ENCODE assay signal across 17 cellular contexts in the genomic region with DNA sequence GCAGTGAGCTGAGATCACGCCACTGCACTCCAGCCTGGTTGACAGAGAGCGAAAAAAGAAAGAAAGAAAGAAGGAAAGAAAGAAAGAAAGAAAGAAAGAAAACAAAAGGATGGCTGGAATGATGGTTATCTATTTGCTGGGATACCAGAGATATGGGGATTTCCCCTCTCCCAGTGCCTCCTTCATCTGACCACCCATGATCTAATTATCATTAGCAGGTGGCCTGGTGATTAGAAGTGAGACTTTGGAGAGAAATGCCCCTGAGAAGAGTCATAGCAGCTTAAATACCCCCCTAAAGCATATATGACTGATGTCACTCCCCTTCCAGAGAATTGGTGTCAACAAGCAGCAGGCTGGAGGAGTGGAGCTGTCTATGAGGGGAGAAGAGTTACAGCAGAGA. TPM values are rescaled to one million over a fixed set of nuclear protein-coding genes. Genes with fewer than 3 reads are reported as not detected.
DNase-seq lines count a peak whose midpoint lies in the region; TF ChIP-seq lines count a peak whose summit lies in the region.
"Had no signal": no experiment of that assay in that cellular context is flagged by ENCODE, and none has a peak within 500 bp of the region (broad histone marks: within the 10 kb centered on the region; RNA-seq: fewer than 3 reads in every experiment).

No MANE protein-coding gene starts in this region.

- no peak overlapping the region for H2BK15ac ChIP-seq in mesendoderm (replicated peaks; ENCODE audit: low read depth)

- WGBS in mesendoderm (ENCODE audit: extremely low coverage, insufficient coverage, low lambda C conversion rate): no CpG with 5 or more reads among the region's 2 CpGs

- H3K4me1 ChIP-seq in HEK293 (ENCODE audit: control insufficient read depth, insufficient read depth, low read length) (no peaks in the 10 kb centered on the region), SJSA1 (replicated peaks) (peaks cover 61% of the 10 kb centered on the region), mesendoderm (ENCODE audit: control insufficient read depth, low read depth, low read length) (no peaks in the 10 kb centered on the region)
- H3K4me1 ChIP-seq: BE2C, HAP-1 had no signal

- no peak overlapping the region for H3K9ac ChIP-seq in mesendoderm (ENCODE audit: low read length)
- H3K9ac ChIP-seq: GM23248 had no signal

- H3K36me3 ChIP-seq in HEK293 (ENCODE audit: control insufficient read depth in 2 of 2, insufficient read depth in 1 of 2, low read length in 2 of 2) (no peaks in the 10 kb centered on the region), SJSA1 (no peaks in the 10 kb centered on the region), mesendoderm (ENCODE audit: control insufficient read depth, insufficient read depth, low read length) (no peaks in the 10 kb centered on the region)
- H3K36me3 ChIP-seq: BE2C, HAP-1 had no signal

- H4K5ac ChIP-seq in mesendoderm (ENCODE audit: low read length): no peak overlapping the region

- H2BK5ac ChIP-seq in mesendoderm (ENCODE audit: low read length): no peak overlapping the region

- H3K27me3 ChIP-seq in SJSA1 (replicated peaks): no peaks in the 10 kb centered on the region
- H3K27me3 ChIP-seq in mesendoderm (ENCODE audit: insufficient read depth, low read length, poor library complexity): no peaks in the 10 kb centered on the region

- H3K79me2 ChIP-seq in mesendoderm (ENCODE audit: control insufficient read depth, insufficient read depth, low read length): no peaks in the 10 kb centered on the region

- H3K23ac ChIP-seq in mesendoderm (ENCODE audit: low read length): no peak overlapping the region

- H4K8ac ChIP-seq in mesendoderm (ENCODE audit: low read depth, low read length): no peak overlapping the region

- H3K4me2 ChIP-seq in mesendoderm (ENCODE audit: low read length): no peak overlapping the region

- no peak overlapping the region for H2BK120ac ChIP-seq in mesendoderm (ENCODE audit: low read depth, low read length)

- no peak overlapping the region for H3K4ac ChIP-seq in mesendoderm (ENCODE audit: low read depth, low read length)

- H3K27ac ChIP-seq in HEK293 (ENCODE audit: extremely low read depth, low read depth, low read length) (no peak overlapping the region), SJSA1 (peak overlapping the region; percentile 94), mesendoderm (ENCODE audit: low read depth, low read length) (no peak overlapping the region)
- H3K27ac ChIP-seq: GM23248, HL-60 had no signal

- H3K9me3 ChIP-seq in HEK293 (ENCODE audit: control insufficient read depth, insufficient read depth, low read depth, low read length) (no peaks in the 10 kb centered on the region), SJSA1 (replicated peaks) (no peaks in the 10 kb centered on the region)
- H3K9me3 ChIP-seq: BE2C, HAP-1 had no signal

- DNase-seq in SJSA1 (ENCODE audit: low read depth in 1 of 2, low spot score in 2 of 2) (peak in 1 of 2 experiments; percentile 48), mesendoderm (peak; percentile 72), dedifferentiated amniotic fluid mesenchymal stem cell (ENCODE audit: extremely low spot score) (no peak)
- no peak for DNase-seq in stimulated activated CD8-positive, alpha-beta memory T cell treated with anti-CD3 and anti-CD28 coated beads, Interleukin-4, amount 100 ng/mL, for 48 hours
- no peak for DNase-seq in effector CD4-positive, alpha-beta T cell
- DNase-seq: BE2C; C1 segment of cervical spinal cord; CD4-positive, CD25-positive, alpha-beta regulatory T cell; CD8-positive, alpha-beta memory T cell; COR-L47; GM23248 had no signal

- no peak overlapping the region for H3K56ac ChIP-seq in mesendoderm (ENCODE audit: low read length)

- TF ChIP-seq CTCF in HEK293 (tag by site-specific recombination; IDR thresholded peaks at IDR 0.05): no peak

- H3K4me3 ChIP-seq in HEK293 (ENCODE audit: low read depth, low read length): no peak overlapping the region
- no peak overlapping the region for H3K4me3 ChIP-seq in SJSA1
- H3K4me3 ChIP-seq in mesendoderm (ENCODE audit: low read length): no peak overlapping the region
- H3K4me3 ChIP-seq: GM23248, HAP-1 had no signal

- H3K79me1 ChIP-seq in mesendoderm (ENCODE audit: low read length): no peaks in the 10 kb centered on the region

- no peak overlapping the region for H3K18ac ChIP-seq in mesendoderm (ENCODE audit: low read length)

- H2AK5ac ChIP-seq in mesendoderm (ENCODE audit: low read length): no peak overlapping the region

- POLR2A ChIA-PET in HEK293 (lab: Yijun Ruan, JAX): interaction anchor here (0.5 to 1.8 kb wide), 3 partner anchors 26 to 216 kb away, joined by 3 to 9 read pairs (median 4); no protein-coding TSS in a partner anchor

- CTCF ChIA-PET in HEK293 (lab: Yijun Ruan, JAX): interaction anchor here (0.7 to 1.7 kb wide), 5 partner anchors 34 to 822 kb away, joined by 3 to 9 read pairs (median 3); no protein-coding TSS in a partner anchor

TF ChIP-seq in HEK293, 187 proteins besides CTCF, POLR2A, EP300 and RAD21:
- TF ChIP-seq GLIS1 (tag by site-specific recombination; IDR thresholded peaks at IDR 0.05) (peak; percentile 78), BCL11A (tag by site-specific recombination; IDR thresholded peaks at IDR 0.05; ENCODE audit: low read depth) (no peak), ZNF175 (tag by site-specific recombination; IDR thresholded peaks at IDR 0.05) (no peak), ZNF366 (tag by site-specific recombination; conservative IDR thresholded peaks at IDR 0.05) (0 out of 2 replicates have a peak, but pooled peaks have one; percentile 3), KLF8 (tag by site-specific recombination; IDR thresholded peaks at IDR 0.05) (no peak), SCRT1 (tag by site-specific recombination; IDR thresholded peaks at IDR 0.05; ENCODE audit: borderline replicate concordance) (no peak), ZNF19 (tag by site-specific recombination; IDR thresholded peaks at IDR 0.05; ENCODE audit: low read depth) (no peak)
- TF ChIP-seq, protein P1, sequence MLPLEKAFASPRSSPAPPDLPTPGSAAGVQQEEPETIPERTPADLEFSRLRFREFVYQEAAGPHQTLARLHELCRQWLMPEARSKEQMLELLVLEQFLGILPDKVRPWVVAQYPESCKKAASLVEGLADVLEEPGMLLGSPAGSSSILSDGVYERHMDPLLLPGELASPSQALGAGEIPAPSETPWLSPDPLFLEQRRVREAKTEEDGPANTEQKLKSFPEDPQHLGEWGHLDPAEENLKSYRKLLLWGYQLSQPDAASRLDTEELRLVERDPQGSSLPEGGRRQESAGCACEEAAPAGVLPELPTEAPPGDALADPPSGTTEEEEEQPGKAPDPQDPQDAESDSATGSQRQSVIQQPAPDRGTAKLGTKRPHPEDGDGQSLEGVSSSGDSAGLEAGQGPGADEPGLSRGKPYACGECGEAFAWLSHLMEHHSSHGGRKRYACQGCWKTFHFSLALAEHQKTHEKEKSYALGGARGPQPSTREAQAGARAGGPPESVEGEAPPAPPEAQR (tag by site-specific recombination; IDR thresholded peaks at IDR 0.05): no peak
- TF ChIP-seq, protein P2, sequence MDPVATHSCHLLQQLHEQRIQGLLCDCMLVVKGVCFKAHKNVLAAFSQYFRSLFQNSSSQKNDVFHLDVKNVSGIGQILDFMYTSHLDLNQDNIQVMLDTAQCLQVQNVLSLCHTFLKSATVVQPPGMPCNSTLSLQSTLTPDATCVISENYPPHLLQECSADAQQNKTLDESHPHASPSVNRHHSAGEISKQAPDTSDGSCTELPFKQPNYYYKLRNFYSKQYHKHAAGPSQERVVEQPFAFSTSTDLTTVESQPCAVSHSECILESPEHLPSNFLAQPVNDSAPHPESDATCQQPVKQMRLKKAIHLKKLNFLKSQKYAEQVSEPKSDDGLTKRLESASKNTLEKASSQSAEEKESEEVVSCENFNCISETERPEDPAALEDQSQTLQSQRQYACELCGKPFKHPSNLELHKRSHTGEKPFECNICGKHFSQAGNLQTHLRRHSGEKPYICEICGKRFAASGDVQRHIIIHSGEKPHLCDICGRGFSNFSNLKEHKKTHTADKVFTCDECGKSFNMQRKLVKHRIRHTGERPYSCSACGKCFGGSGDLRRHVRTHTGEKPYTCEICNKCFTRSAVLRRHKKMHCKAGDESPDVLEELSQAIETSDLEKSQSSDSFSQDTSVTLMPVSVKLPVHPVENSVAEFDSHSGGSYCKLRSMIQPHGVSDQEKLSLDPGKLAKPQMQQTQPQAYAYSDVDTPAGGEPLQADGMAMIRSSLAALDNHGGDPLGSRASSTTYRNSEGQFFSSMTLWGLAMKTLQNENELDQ (tag by site-specific recombination; IDR thresholded peaks at IDR 0.05; ENCODE audit: low read depth): no peak
- TF ChIP-seq, protein P3, sequence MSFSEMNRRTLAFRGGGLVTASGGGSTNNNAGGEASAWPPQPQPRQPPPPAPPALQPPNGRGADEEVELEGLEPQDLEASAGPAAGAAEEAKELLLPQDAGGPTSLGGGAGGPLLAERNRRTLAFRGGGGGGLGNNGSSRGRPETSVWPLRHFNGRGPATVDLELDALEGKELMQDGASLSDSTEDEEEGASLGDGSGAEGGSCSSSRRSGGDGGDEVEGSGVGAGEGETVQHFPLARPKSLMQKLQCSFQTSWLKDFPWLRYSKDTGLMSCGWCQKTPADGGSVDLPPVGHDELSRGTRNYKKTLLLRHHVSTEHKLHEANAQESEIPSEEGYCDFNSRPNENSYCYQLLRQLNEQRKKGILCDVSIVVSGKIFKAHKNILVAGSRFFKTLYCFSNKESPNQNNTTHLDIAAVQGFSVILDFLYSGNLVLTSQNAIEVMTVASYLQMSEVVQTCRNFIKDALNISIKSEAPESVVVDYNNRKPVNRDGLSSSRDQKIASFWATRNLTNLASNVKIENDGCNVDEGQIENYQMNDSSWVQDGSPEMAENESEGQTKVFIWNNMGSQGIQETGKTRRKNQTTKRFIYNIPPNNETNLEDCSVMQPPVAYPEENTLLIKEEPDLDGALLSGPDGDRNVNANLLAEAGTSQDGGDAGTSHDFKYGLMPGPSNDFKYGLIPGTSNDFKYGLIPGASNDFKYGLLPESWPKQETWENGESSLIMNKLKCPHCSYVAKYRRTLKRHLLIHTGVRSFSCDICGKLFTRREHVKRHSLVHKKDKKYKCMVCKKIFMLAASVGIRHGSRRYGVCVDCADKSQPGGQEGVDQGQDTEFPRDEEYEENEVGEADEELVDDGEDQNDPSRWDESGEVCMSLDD (tag by site-specific recombination; IDR thresholded peaks at IDR 0.05): no peak
TF ChIP-seq in HEK293: peak in this region for 2.

RNA-seq across cellular contexts. Expression of a gene that starts 1.3 kb away (rescaled TPM):
- 112 and 320 TPM in 2 replicates for total RNA-seq in SJSA1 (2014; rRNA removed; shearing (Covaris generic))
- polyA plus RNA-seq in mesendoderm (2013, experiment 1 of 2): 102 TPM
- 106 TPM for polyA plus RNA-seq in mesendoderm (2013, experiment 2 of 2)
- total RNA-seq: CD4-positive, CD25-positive, alpha-beta regulatory T cell; CD8-positive, alpha-beta memory T cell; GM23248; H4; HT1080 had no signal
- polyA plus RNA-seq: CD4-positive, CD25-positive, alpha-beta regulatory T cell; CD8-positive, alpha-beta memory T cell; GM23248 had no signal

RNA-seq across cellular contexts. Expression of a gene that starts 12.5 kb away (rescaled TPM):
- total RNA-seq in SJSA1 (2014; rRNA removed; shearing (Covaris generic)): not detected in 2 replicates
- polyA plus RNA-seq in mesendoderm (2013, experiment 1 of 2): 0.25 TPM
- 0.53 TPM for polyA plus RNA-seq in mesendoderm (2013, experiment 2 of 2)
- total RNA-seq: A172; CD4-positive, CD25-positive, alpha-beta regulatory T cell; CD8-positive, alpha-beta memory T cell; GM23248; H4; HT1080 had no signal
- polyA plus RNA-seq: CD4-positive, CD25-positive, alpha-beta regulatory T cell; CD8-positive, alpha-beta memory T cell; GM23248 had no signal

RNA-seq across cellular contexts. Expression of a gene that starts 54.1 kb away (rescaled TPM):
- total RNA-seq in SJSA1 (2014; rRNA removed; shearing (Covaris generic)): 3.4 and 5.1 TPM in 2 replicates
- 14.3 TPM for polyA plus RNA-seq in mesendoderm (2013, experiment 1 of 2)
- 14.5 TPM for polyA plus RNA-seq in mesendoderm (2013, experiment 2 of 2)

RNA-seq across cellular contexts. Expression of a gene that starts 54.3 kb away (rescaled TPM):
- 6.3 and 10.4 TPM in 2 replicates for total RNA-seq in SJSA1 (2014; rRNA removed; shearing (Covaris generic))
- polyA plus RNA-seq in mesendoderm (2013, experiment 1 of 2): 6.6 TPM
- polyA plus RNA-seq in mesendoderm (2013, experiment 2 of 2): 6.2 TPM
